ENCODE assay signal across 12 cellular contexts in the genomic region with DNA sequence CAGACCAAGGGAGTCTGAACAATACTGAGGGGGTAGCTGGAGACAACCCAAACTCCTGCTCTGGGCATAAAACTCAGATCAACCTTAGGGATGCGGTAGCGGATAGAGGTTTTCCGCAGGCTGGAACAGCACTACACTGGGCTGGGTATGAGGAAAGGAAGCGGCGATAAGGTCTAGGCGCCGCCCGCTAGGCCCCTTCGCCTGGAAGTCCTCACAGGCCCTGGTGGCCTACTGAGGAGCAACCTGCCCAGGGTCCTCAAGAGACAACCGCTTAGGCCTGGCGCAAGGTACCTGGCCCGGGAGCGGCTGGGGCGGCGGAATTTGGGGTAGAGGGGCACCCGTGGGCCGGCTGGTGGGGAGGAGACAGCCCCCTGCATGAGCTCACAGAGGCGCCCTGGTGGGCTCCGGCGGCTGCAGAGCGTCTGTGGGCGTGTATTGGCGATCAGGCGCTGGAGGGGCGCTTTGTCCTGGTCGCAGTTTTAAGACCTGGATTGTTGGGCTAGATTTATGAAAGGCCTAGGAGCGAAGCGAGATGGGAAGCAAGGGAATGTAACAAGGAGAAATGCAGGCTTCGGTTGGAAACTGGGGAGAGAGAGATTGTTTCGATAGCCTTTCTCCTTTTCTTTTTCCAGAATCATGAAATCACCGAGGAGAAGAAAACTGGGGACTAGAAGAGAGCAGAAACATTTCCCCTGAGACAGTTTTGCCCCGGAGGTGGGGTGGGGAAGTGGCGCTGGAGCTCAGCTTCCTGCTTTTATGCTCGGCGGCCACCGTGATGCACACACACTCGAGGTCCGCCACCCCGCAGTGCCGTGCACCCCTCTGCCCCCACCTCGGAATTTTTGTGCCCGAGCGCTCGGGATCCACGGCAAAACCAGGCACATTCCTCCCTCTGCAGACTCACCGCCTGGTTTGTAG. TPM values are rescaled to one million over a fixed set of nuclear protein-coding genes. Genes with fewer than 3 reads are reported as not detected.
DNase-seq lines count a peak whose midpoint lies in the region; ATAC-seq and TF ChIP-seq lines count a peak whose summit lies in the region.
"Had no signal": no experiment of that assay in that cellular context is flagged by ENCODE, and none has a peak within 500 bp of the region (broad histone marks: within the 10 kb centered on the region; RNA-seq: fewer than 3 reads in every experiment).

No MANE protein-coding gene starts in this region.

- no peaks in the 10 kb centered on the region for H3K79me1 ChIP-seq in mesendoderm (ENCODE audit: low read length)

- H3K27me3 Mint-ChIP-seq in activated naive CD8-positive, alpha-beta T cell treated with anti-CD3 and anti-CD28 coated beads, Interleukin-2, amount 10 ng/mL, durations not matched to agents 7 days and 5 days: peaks cover 91% of the 10 kb centered on the region

- peaks cover 3% of the 10 kb centered on the region for H3K36me3 Mint-ChIP-seq in activated naive CD8-positive, alpha-beta T cell treated with anti-CD3 and anti-CD28 coated beads, Interleukin-2, amount 10 ng/mL, durations not matched to agents 7 days and 5 days

- no peaks in the 10 kb centered on the region for H3K79me2 ChIP-seq in mesendoderm (ENCODE audit: control insufficient read depth, insufficient read depth, low read length)

- no peak overlapping the region for H3K9ac ChIP-seq in mesendoderm (ENCODE audit: low read length)

- WGBS in mesendoderm (ENCODE audit: extremely low coverage, insufficient coverage, low lambda C conversion rate): no CpG with 5 or more reads among the region's 46 CpGs

- H2AK5ac ChIP-seq in mesendoderm (ENCODE audit: low read length): no peak overlapping the region

- no peak overlapping the region for H2BK120ac ChIP-seq in mesendoderm (ENCODE audit: low read depth, low read length)

- intact Hi-C loops in left ventricle myocardium inferior (cut with micrococcal nuclease) (no loop called here), left ventricle myocardium superior (cut with micrococcal nuclease) (no loop called here)

- no peaks in the 10 kb centered on the region for H3K9me3 ChIP-seq in left ventricle myocardium inferior (replicated peaks)
- no peaks in the 10 kb centered on the region for H3K9me3 ChIP-seq in effector memory CD4-positive, alpha-beta T cell (ENCODE audit: control insufficient read depth, low read length)
- H3K9me3 ChIP-seq: breast epithelium had no signal

- H3K4me3 ChIP-seq in left ventricle myocardium inferior (peak overlapping the region; percentile 21), mesendoderm (ENCODE audit: low read length) (no peak overlapping the region)
- H3K4me3 ChIP-seq in effector memory CD4-positive, alpha-beta T cell (ENCODE audit: insufficient read depth, low read depth, low read length, poor library complexity, severe bottlenecking): no peak overlapping the region

- H2BK15ac ChIP-seq in mesendoderm (replicated peaks; ENCODE audit: low read depth): no peak overlapping the region

- H3K18ac ChIP-seq in mesendoderm (ENCODE audit: low read length): no peak overlapping the region

- H3K27ac ChIP-seq in left ventricle myocardium inferior (replicated peaks): no peak overlapping the region
- no peak overlapping the region for H3K27ac ChIP-seq in mesendoderm (ENCODE audit: low read depth, low read length)
- no peak overlapping the region for H3K27ac ChIP-seq in effector memory CD4-positive, alpha-beta T cell (ENCODE audit: insufficient read depth, low read length, poor library complexity, severe bottlenecking)
- H3K27ac ChIP-seq: breast epithelium had no signal

- no peak overlapping the region for H2BK5ac ChIP-seq in mesendoderm (ENCODE audit: low read length)

- POLR2A ChIA-PET in activated naive CD8-positive, alpha-beta T cell treated with anti-CD3 and anti-CD28 coated beads, Interleukin-2, amount 10 ng/mL, durations not matched to agents 7 days and 5 days (lab: Charles Lee): no interaction called here

- H3K23ac ChIP-seq in mesendoderm (ENCODE audit: low read length): no peak overlapping the region

- no peak overlapping the region for H3K56ac ChIP-seq in mesendoderm (ENCODE audit: low read length)

- no peak overlapping the region for H3K27ac Mint-ChIP-seq in activated naive CD8-positive, alpha-beta T cell treated with anti-CD3 and anti-CD28 coated beads, Interleukin-2, amount 10 ng/mL, durations not matched to agents 7 days and 5 days

- no peak overlapping the region for H3K4ac ChIP-seq in mesendoderm (ENCODE audit: low read depth, low read length)

- H3K4me2 ChIP-seq in mesendoderm (ENCODE audit: low read length): peak overlapping the region; percentile 5

- H3K4me1 Mint-ChIP-seq in activated naive CD8-positive, alpha-beta T cell treated with anti-CD3 and anti-CD28 coated beads, Interleukin-2, amount 10 ng/mL, durations not matched to agents 7 days and 5 days: peaks cover 22% of the 10 kb centered on the region

- H3K9me3 Mint-ChIP-seq in activated naive CD8-positive, alpha-beta T cell treated with anti-CD3 and anti-CD28 coated beads, Interleukin-2, amount 10 ng/mL, durations not matched to agents 7 days and 5 days: no peaks in the 10 kb centered on the region

- no peak for TF ChIP-seq CTCF in left ventricle myocardium inferior (IDR thresholded peaks at IDR 0.05; ENCODE audit: borderline replicate concordance)

- DNase-seq in left ventricle myocardium inferior (no peak), left ventricle myocardium superior (no peak), mesendoderm (peak; percentile 73), NCI-H524 (lab: John Stamatoyannopoulos, UW) (no peak), NCI-H345 (lab: John Stamatoyannopoulos, UW) (no peak)
- DNase-seq in activated naive CD8-positive, alpha-beta T cell treated with anti-CD3 and anti-CD28 coated beads, Interleukin-2, amount 10 ng/mL, durations not matched to agents 7 days and 5 days: no peak
- no peak for DNase-seq in effector memory CD4-positive, alpha-beta T cell
- DNase-seq: NCI-H1105 treated with DMSO at 0.1 percent for 48 hours had no signal

- H3K4me1 ChIP-seq in left ventricle myocardium inferior: peaks cover 44% of the 10 kb centered on the region
- peaks cover 3% of the 10 kb centered on the region for H3K4me1 ChIP-seq in mesendoderm (ENCODE audit: control insufficient read depth, low read depth, low read length)
- H3K4me1 ChIP-seq in effector memory CD4-positive, alpha-beta T cell (ENCODE audit: control insufficient read depth, insufficient read depth, low read length, poor library complexity, severe bottlenecking): peaks cover 12% of the 10 kb centered on the region

- no peak overlapping the region for H4K5ac ChIP-seq in mesendoderm (ENCODE audit: low read length)

- H3K4me3 Mint-ChIP-seq in activated naive CD8-positive, alpha-beta T cell treated with anti-CD3 and anti-CD28 coated beads, Interleukin-2, amount 10 ng/mL, durations not matched to agents 7 days and 5 days: peak overlapping the region; percentile 33

- ATAC-seq in left ventricle myocardium superior (no peak), HG02938 (IDR thresholded peaks at IDR 0.05; ENCODE audit: unreplicated experiment) (no peak)
- no peak for ATAC-seq in activated naive CD8-positive, alpha-beta T cell treated with anti-CD3 and anti-CD28 coated beads, Interleukin-2, amount 10 ng/mL, durations not matched to agents 7 days and 5 days (ENCODE audit: low read depth)
- ATAC-seq: sciatic nerve had no signal

- H3K36me3 ChIP-seq in left ventricle myocardium inferior: no peaks in the 10 kb centered on the region
- no peaks in the 10 kb centered on the region for H3K36me3 ChIP-seq in mesendoderm (ENCODE audit: control insufficient read depth, insufficient read depth, low read length)
- H3K36me3 ChIP-seq in effector memory CD4-positive, alpha-beta T cell (ENCODE audit: control insufficient read depth, insufficient read depth, low read length): no peaks in the 10 kb centered on the region
- H3K36me3 ChIP-seq: breast epithelium had no signal

- no peak overlapping the region for H4K8ac ChIP-seq in mesendoderm (ENCODE audit: low read depth, low read length)

- H3K27me3 ChIP-seq in left ventricle myocardium inferior (ENCODE audit: low read depth): peaks cover 100% of the 10 kb centered on the region
- peaks cover 88% of the 10 kb centered on the region for H3K27me3 ChIP-seq in mesendoderm (ENCODE audit: insufficient read depth, low read length, poor library complexity)
- peaks cover 44% of the 10 kb centered on the region for H3K27me3 ChIP-seq in effector memory CD4-positive, alpha-beta T cell (replicated peaks; ENCODE audit: control insufficient read depth, insufficient read depth, low read length, poor library complexity, severe bottlenecking)

RNA-seq across cellular contexts. Expression of a gene that starts 2.4 kb away (rescaled TPM):
- not detected for total RNA-seq in left ventricle myocardium inferior
- not detected for total RNA-seq in left ventricle myocardium superior
- not detected for total RNA-seq in activated naive CD8-positive, alpha-beta T cell treated with anti-CD3 and anti-CD28 coated beads, Interleukin-2, amount 10 ng/mL, durations not matched to agents 7 days and 5 days
- polyA plus RNA-seq in mesendoderm (2013, experiment 1 of 2): not detected
- polyA plus RNA-seq in mesendoderm (2013, experiment 2 of 2): not detected
- total RNA-seq: sciatic nerve had no signal
- polyA plus RNA-seq: BJ had no signal
